8 cellular contexts compared by ENCODE assay signal in the genomic region with DNA sequence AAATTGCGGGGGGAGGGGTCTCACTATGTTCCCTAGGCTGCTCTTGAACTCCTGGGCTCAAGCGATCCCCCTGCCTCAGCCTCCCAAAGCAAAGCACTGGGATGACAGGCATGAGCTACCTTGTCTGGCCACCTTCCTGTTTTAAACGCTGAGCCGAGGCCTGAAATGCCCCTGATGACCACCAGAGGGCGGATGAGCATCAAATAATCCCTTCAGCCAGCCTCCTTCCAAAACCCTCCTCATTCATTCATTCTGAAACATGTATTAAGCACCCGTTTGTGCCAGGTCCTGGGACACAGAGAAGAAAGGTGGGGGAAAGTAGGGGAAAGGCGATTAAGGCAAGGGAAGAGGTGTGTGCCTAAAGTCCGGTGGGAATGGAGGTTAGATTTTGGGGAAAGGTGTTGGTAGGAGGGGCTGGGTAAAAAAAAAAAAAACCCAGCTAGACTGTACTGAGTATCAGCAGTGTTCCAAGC. TPM values are rescaled to one million over a fixed set of nuclear protein-coding genes. Genes with fewer than 3 reads are reported as not detected.
A peak's percentile ranks its signal among the peaks of the same experiment; 100 is the strongest.
DNase-seq lines count a peak whose midpoint lies in the region; ATAC-seq and TF ChIP-seq lines count a peak whose summit lies in the region.

No MANE protein-coding gene starts in this region.

- intact Hi-C loops in Right ventricle myocardium superior (cut with DNase I) (no loop called here), psoas muscle (cut with DNase I) (loop anchor here (1.0 to 5.0 kb wide), 3 partner anchors 37 to 105 kb away; partner anchors contain the start of gene PDE6D (in 1 of the 2))

- H3K4me3 ChIP-seq in GM12865 (ENCODE audit: low read depth, low read length) = no peak overlapping the region
- no peak overlapping the region for H3K4me3 ChIP-seq in psoas muscle

- H3K4me1 ChIP-seq in psoas muscle = peaks cover 12% of the 10 kb centered on the region

- WGBS in psoas muscle, 3 donors = 1 to 2% (median 1%) methylated on average over 8 of the region's 8 CpGs

- H3K36me3 ChIP-seq in psoas muscle (ENCODE audit: insufficient read depth in 1 of 2, low read depth in 1 of 2) = no peaks in the 10 kb centered on the region

- ATAC-seq in Right ventricle myocardium superior (ENCODE audit: poor library complexity) (peak; percentile 26), psoas muscle (peak; percentile 24 to 58 (median 48)), GM21526 (IDR thresholded peaks at IDR 0.05; ENCODE audit: low FRiP score, unreplicated experiment) (no peak)

- DNase-seq in GM12865 (ENCODE audit: low read depth) = peak; percentile 92
- peak; percentile 68 for DNase-seq in NCI-H1092 treated with DMSO at 0.1 percent for 48 hours (lab: John Stamatoyannopoulos, UW)
- DNase-seq in SKM-1 (lab: John Stamatoyannopoulos, UW; ENCODE audit: unreplicated experiment) = peak; percentile 57
- peak; percentile 78 for DNase-seq in activated naive CD4-positive, alpha-beta T cell treated with anti-CD3 and anti-CD28 coated beads, Interleukin-2, amount 50 U/mL, for 16 hours
- DNase-seq in Right ventricle myocardium superior = peak; percentile 89
- peak; percentile 80 to 89 for DNase-seq in psoas muscle
- DNase-seq in D341Med (ENCODE audit: low spot score) = no peak

- TF ChIP-seq CTCF in GM12865 (IDR thresholded peaks at IDR 0.05; ENCODE audit: insufficient read depth, low read depth, low read length, missing control alignments) = peak; percentile 89
- TF ChIP-seq CTCF in psoas muscle (IDR thresholded peaks at IDR 0.05) = peak; percentile 94

- H3K27me3 ChIP-seq in psoas muscle (ENCODE audit: insufficient read depth in 3 of 3, low read length in 2 of 3) = no peaks in the 10 kb centered on the region

- H3K27ac ChIP-seq in psoas muscle = no peak overlapping the region

- no peaks in the 10 kb centered on the region for H3K9me3 ChIP-seq in psoas muscle

RNA-seq across cellular contexts. Expression of gene PTMA, which starts 30.7 kb away (rescaled TPM):
- total RNA-seq in Right ventricle myocardium superior (195 TPM), psoas muscle (100 to 1,000 TPM; 124 to 263 (median 168) TPM)
- 100 to 1,000 TPM; 210 to 347 (median 274) TPM for polyA plus RNA-seq in psoas muscle
